16 cellular contexts compared by ENCODE assay signal in the genomic region with DNA sequence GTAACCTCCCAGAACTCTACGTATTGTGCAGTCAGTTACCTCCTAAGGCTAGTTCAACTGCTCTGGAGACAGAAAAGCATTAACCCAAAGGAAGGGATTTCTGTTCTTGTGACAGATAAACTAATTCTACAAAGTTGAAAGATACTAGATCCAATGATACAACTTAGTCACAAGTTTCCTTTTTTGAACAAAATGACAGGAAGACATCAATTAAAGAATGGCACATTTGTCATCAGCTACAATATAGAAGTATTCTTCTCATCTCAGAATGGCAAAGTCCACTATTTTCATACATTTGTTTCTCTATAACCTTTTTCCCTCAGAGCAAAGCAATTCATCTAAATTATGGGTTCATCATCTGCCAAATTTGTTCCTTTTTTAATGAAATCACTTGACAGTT. TPM values are rescaled to one million over a fixed set of nuclear protein-coding genes. Genes with fewer than 3 reads are reported as not detected.
A peak's percentile ranks its signal among the peaks of the same experiment; 100 is the strongest.
DNase-seq lines count a peak whose midpoint lies in the region; ATAC-seq, FAIRE-seq and TF ChIP-seq lines count a peak whose summit lies in the region.
"Had no signal": no experiment of that assay in that cellular context is flagged by ENCODE, and none has a peak within 500 bp of the region (broad histone marks: within the 10 kb centered on the region; RNA-seq: fewer than 3 reads in every experiment).

No MANE protein-coding gene starts in this region.

- POLR2A ChIA-PET in A549 (lab: Yijun Ruan, JAX): interaction anchor here (1.8 kb wide), 1 partner anchor 12 kb away, joined by 4 read pairs; no protein-coding TSS in a partner anchor
- POLR2A ChIA-PET in SK-N-SH (lab: Yijun Ruan, JAX): interaction anchor here (0.6 kb wide), 1 partner anchor 902 kb away, joined by 3 read pairs; no protein-coding TSS in a partner anchor

- H3K9me3 ChIP-seq in A549 (no peaks in the 10 kb centered on the region), SK-N-SH (no peaks in the 10 kb centered on the region), neuronal stem cell (replicated peaks in 1 of 2; ENCODE audit: control insufficient read depth in 2 of 2, insufficient read depth in 1 of 2, low read depth in 1 of 2, low read length in 2 of 2) (no peaks in the 10 kb centered on the region), trophoblast cell (ENCODE audit: insufficient read depth, low read depth, low read length) (no peaks in the 10 kb centered on the region)

- no peak overlapping the region for H2BK120ac ChIP-seq in neuronal stem cell (ENCODE audit: low read depth, low read length)
- H2BK120ac ChIP-seq in trophoblast cell (ENCODE audit: insufficient read depth, low read length, poor library complexity): no peak overlapping the region

- H2AK5ac ChIP-seq in neuronal stem cell (ENCODE audit: low read depth, low read length): no peak overlapping the region
- H2AK5ac ChIP-seq in trophoblast cell (ENCODE audit: low read length): no peak overlapping the region

- H3K4me1 ChIP-seq in A549 (no peaks in the 10 kb centered on the region), SK-N-SH (ENCODE audit: control insufficient read depth in 1 of 2, insufficient read depth in 2 of 2, low read depth in 1 of 2, low read length in 1 of 2) (peaks cover 7 to 13% of the 10 kb centered on the region in 2 experiments; a peak in 2 of 4 replicates), neuronal stem cell (ENCODE audit: control insufficient read depth in 2 of 2, insufficient read depth in 1 of 2, low read depth in 1 of 2, low read length in 2 of 2) (peaks cover 6 to 13% of the 10 kb centered on the region in 2 donors), trophoblast cell (ENCODE audit: control insufficient read depth in 1 of 2, insufficient read depth in 2 of 2, low read length in 2 of 2) (peaks cover 8 to 11% of the 10 kb centered on the region in 2 experiments)

- CTCF ChIA-PET in A549 (lab: Yijun Ruan, JAX) (interaction anchor here (0.7 to 1.7 kb wide), 4 partner anchors 11 to 461 kb away, joined by 3 to 8 read pairs (median 4); no protein-coding TSS in a partner anchor), SK-N-SH (lab: Yijun Ruan, JAX) (interaction anchor here (1.6 kb wide), 1 partner anchor 12 kb away, joined by 3 read pairs; no protein-coding TSS in a partner anchor)

- H4K8ac ChIP-seq in neuronal stem cell (ENCODE audit: low read depth, low read length) (no peak overlapping the region), trophoblast cell (ENCODE audit: low read depth, low read length) (no peak overlapping the region)

- H3K36me3 ChIP-seq in SK-N-SH (replicated peaks in 1 of 2; ENCODE audit: control insufficient read depth in 1 of 2, insufficient read depth in 2 of 2, low read length in 1 of 2): no peaks in the 10 kb centered on the region
- no peaks in the 10 kb centered on the region for H3K36me3 ChIP-seq in neuronal stem cell (replicated peaks in 1 of 2; ENCODE audit: control insufficient read depth in 2 of 2, insufficient read depth in 2 of 2, low read length in 2 of 2)
- H3K36me3 ChIP-seq in trophoblast cell (ENCODE audit: control insufficient read depth in 1 of 2, insufficient read depth in 2 of 2, low read length in 2 of 2): no peaks in the 10 kb centered on the region

- H3K27me3 ChIP-seq in SK-N-SH (ENCODE audit: insufficient read depth): no peaks in the 10 kb centered on the region
- H3K27me3 ChIP-seq in neuronal stem cell (ENCODE audit: control insufficient read depth in 3 of 3, insufficient read depth in 3 of 3, low read depth in 1 of 3, low read length in 3 of 3): no peaks in the 10 kb centered on the region
- H3K27me3 ChIP-seq in trophoblast cell (ENCODE audit: insufficient read depth, low read length): no peaks in the 10 kb centered on the region

- H3K79me2 ChIP-seq in SK-N-SH (ENCODE audit: insufficient read depth) (no peaks in the 10 kb centered on the region), trophoblast cell (ENCODE audit: control insufficient read depth, insufficient read depth, low read length, poor library complexity) (no peaks in the 10 kb centered on the region)

- H4K20me1 ChIP-seq in SK-N-SH (ENCODE audit: insufficient read depth): no peaks in the 10 kb centered on the region

- TF ChIP-seq RAD21 in A549 (conservative IDR thresholded peaks at IDR 0.05 in 1 of 2, IDR thresholded peaks at IDR 0.05 in 1 of 2) (no peak), SK-N-SH (IDR thresholded peaks at IDR 0.05; ENCODE audit: low read length) (no peak)

- peak; percentile 88 for FAIRE-seq in A549 (lab: Jason Lieb, UNC)
- FAIRE-seq: GM12892, GM19239, H54 had no signal

- H3K14ac ChIP-seq in neuronal stem cell (ENCODE audit: low read length) (no peak overlapping the region), trophoblast cell (ENCODE audit: low read length) (no peak overlapping the region)

- H2AFZ ChIP-seq in SK-N-SH (ENCODE audit: low read depth) (peak overlapping the region; percentile 25; the same call in 1 of the 2 replicates), neuronal stem cell (ENCODE audit: low read length) (no peak overlapping the region), trophoblast cell (ENCODE audit: insufficient read depth, low read length, poor library complexity) (no peak overlapping the region)

- H3K9me2 ChIP-seq in SK-N-SH: no peaks in the 10 kb centered on the region

- H3K79me1 ChIP-seq in neuronal stem cell (ENCODE audit: low read depth, low read length) (no peaks in the 10 kb centered on the region), trophoblast cell (ENCODE audit: low read length) (peaks cover 1% of the 10 kb centered on the region)

- H2BK15ac ChIP-seq in neuronal stem cell (ENCODE audit: low read length): no peak overlapping the region

- no peak overlapping the region for H4K12ac ChIP-seq in trophoblast cell (ENCODE audit: low read depth, low read length)

- H3K18ac ChIP-seq in neuronal stem cell (ENCODE audit: low read length): no peak overlapping the region
- no peak overlapping the region for H3K18ac ChIP-seq in trophoblast cell (ENCODE audit: low read length)

- H3K4me3 ChIP-seq in A549 (no peak overlapping the region), SK-N-SH (ENCODE audit: low read depth in 2 of 2, low read length in 1 of 2) (no peak overlapping the region), neuronal stem cell (ENCODE audit: low read length in 2 of 2) (no peak overlapping the region), trophoblast cell (ENCODE audit: low read depth, low read length) (no peak overlapping the region)

- TF ChIP-seq EP300 in A549 (IDR thresholded peaks at IDR 0.05) (no peak), SK-N-SH (IDR thresholded peaks at IDR 0.05; ENCODE audit: borderline replicate concordance in 1 of 2, low read depth in 1 of 2, low read length in 1 of 2) (no peak)

- H2BK12ac ChIP-seq in neuronal stem cell (ENCODE audit: low read length) (no peak overlapping the region), trophoblast cell (ENCODE audit: low read length) (no peak overlapping the region)

- H2BK5ac ChIP-seq in neuronal stem cell (ENCODE audit: low read length): no peak overlapping the region
- no peak overlapping the region for H2BK5ac ChIP-seq in trophoblast cell (ENCODE audit: low read depth, low read length, poor library complexity)

- TF ChIP-seq POLR2A in A549 (IDR thresholded peaks at IDR 0.05; ENCODE audit: low read length): no peak

- DNase-seq in A549 (ENCODE audit: low read depth in 1 of 2, low spot score in 1 of 2): no peak
- peak; percentile 13 for DNase-seq in HCEC 1CT
- no peak for DNase-seq in SK-N-SH
- DNase-seq in glomerular endothelial cell (ENCODE audit: extremely low read depth, low read depth, low spot score): peak; percentile 10
- DNase-seq in neuronal stem cell (ENCODE audit: low spot score): no peak
- no peak for DNase-seq in SIG-M5 (lab: John Stamatoyannopoulos, UW)
- no peak for DNase-seq in trophoblast cell
- DNase-seq: 8988T; C1 segment of cervical spinal cord; CD4-positive, alpha-beta T cell; DMS79 treated with DMSO at 0.1 percent for 48 hours; GDM1 had no signal

- H3K4ac ChIP-seq in neuronal stem cell (ENCODE audit: low read length) (no peak overlapping the region), trophoblast cell (ENCODE audit: low read depth, low read length) (no peak overlapping the region)

- H3K23ac ChIP-seq in neuronal stem cell (ENCODE audit: low read depth, low read length, poor library complexity) (no peak overlapping the region), trophoblast cell (ENCODE audit: low read length) (no peak overlapping the region)

- no peak overlapping the region for H3K27ac ChIP-seq in A549
- H3K27ac ChIP-seq in SK-N-SH (ENCODE audit: low read depth in 2 of 2, low read length in 1 of 2): peak overlapping the region; percentile 37 to 64; a peak in 3 of 4 replicates
- no peak overlapping the region for H3K27ac ChIP-seq in neuronal stem cell (replicated peaks; ENCODE audit: low read length)
- H3K27ac ChIP-seq in trophoblast cell (ENCODE audit: low read depth, low read length): no peak overlapping the region

- H3K4me2 ChIP-seq in A549 (no peak overlapping the region), SK-N-SH (0 out of 2 replicates have a peak overlapping the region, but pooled peaks have one; percentile 18), neuronal stem cell (ENCODE audit: insufficient read depth, low read length, poor library complexity, severe bottlenecking) (no peak overlapping the region), trophoblast cell (ENCODE audit: low read length) (no peak overlapping the region)

- WGBS in A549 (ENCODE audit: missing lambda C conversion rate): 87% methylated on average over 1 of the region's 1 CpG
- WGBS in SK-N-SH (ENCODE audit: low lambda C conversion rate): 73% methylated on average over 1 of the region's 1 CpG
- WGBS in neuronal stem cell (ENCODE audit: extremely low coverage in 2 of 2, insufficient read length in 2 of 2, insufficient replicate concordance in 1 of 2), 2 donors: no CpG with 5 or more reads among the region's 1 CpG
- no CpG with 5 or more reads among the region's 1 CpG for WGBS in trophoblast cell (ENCODE audit: extremely low coverage, insufficient coverage, insufficient read length)

- no peaks in the 10 kb centered on the region for H3F3A ChIP-seq in SK-N-SH (replicated peaks; ENCODE audit: insufficient read depth)

- H4K91ac ChIP-seq in neuronal stem cell (ENCODE audit: low read depth, low read length, poor library complexity): no peak overlapping the region
- H4K91ac ChIP-seq in trophoblast cell (ENCODE audit: low read depth, low read length): no peak overlapping the region

- no peak overlapping the region for H3K9ac ChIP-seq in SK-N-SH
- no peak overlapping the region for H3K9ac ChIP-seq in neuronal stem cell (ENCODE audit: low read depth, low read length, poor library complexity)
- no peak overlapping the region for H3K9ac ChIP-seq in trophoblast cell (ENCODE audit: low read length)

- TF ChIP-seq CTCF in A549 (IDR thresholded peaks at IDR 0.05): no peak
- TF ChIP-seq CTCF in SK-N-SH (IDR thresholded peaks at IDR 0.05): no peak

- ATAC-seq in A549 (no peak), GM21423 (IDR thresholded peaks at IDR 0.05; ENCODE audit: unreplicated experiment) (no peak)

RNA-seq across cellular contexts. Expression of a gene that starts 43.7 kb away (rescaled TPM):
- polyA plus RNA-seq in A549 (2011; rRNA removed) (2.6 TPM in 2 replicates), A549 (2017; fragmentation: RNase III; extraction: RNeasy Plus Mini Kit Qiagen cat#74134 plus additional on column Dnase treatment) (2.6 to 3.8 TPM (median 3.2 TPM) in 3 replicates), SK-N-SH (2012; rRNA removed) (3.5 and 6.0 TPM in 2 replicates)
- 6.5 and 7.1 TPM in 2 replicates for polyA plus RNA-seq in A549 (2012; cell fraction: cytosol; rRNA removed)
- polyA plus RNA-seq in A549 (2012; cell fraction: nucleus; rRNA removed): 27.0 and 30.9 TPM in 2 replicates
- 2.5 and 3.2 TPM in 2 replicates for polyA minus RNA-seq in A549 (2011; rRNA and poly(A)+ RNA removed)
- 2.2 and 3.2 TPM in 2 replicates for polyA plus RNA-seq in SK-N-SH (2012; cell fraction: cytosol; rRNA removed)
- 23.1 and 25.6 TPM in 2 replicates for polyA plus RNA-seq in SK-N-SH (2012; cell fraction: nucleus; rRNA removed)
- total RNA-seq in glomerular endothelial cell: 0.18 and 0.19 TPM in 2 replicates
- 0.13 TPM for polyA plus RNA-seq in neuronal stem cell (2013, experiment 1 of 2)
- 0.10 TPM for polyA plus RNA-seq in neuronal stem cell (2013, experiment 2 of 2)
- 0.19 and 0.29 TPM in 2 replicates for polyA plus RNA-seq in trophoblast cell (2013)
- total RNA-seq: CD4-positive, alpha-beta T cell had no signal

Comparison
In these comparisons a context has a peak if more than half of its experiments do, and no peak if none do; other contexts are left out.
1. DNase-seq: peak in HCEC 1CT (single experiment) and glomerular endothelial cell (single experiment); none in A549 (0 of 2), SK-N-SH (single experiment), neuronal stem cell (single experiment), SIG-M5 (single experiment) and trophoblast cell (0 of 2).
2. H3K27ac ChIP-seq: peak in SK-N-SH (2 of 2); none in A549 (0 of 2), neuronal stem cell (single experiment) and trophoblast cell (single experiment).